In the genomic region with DNA sequence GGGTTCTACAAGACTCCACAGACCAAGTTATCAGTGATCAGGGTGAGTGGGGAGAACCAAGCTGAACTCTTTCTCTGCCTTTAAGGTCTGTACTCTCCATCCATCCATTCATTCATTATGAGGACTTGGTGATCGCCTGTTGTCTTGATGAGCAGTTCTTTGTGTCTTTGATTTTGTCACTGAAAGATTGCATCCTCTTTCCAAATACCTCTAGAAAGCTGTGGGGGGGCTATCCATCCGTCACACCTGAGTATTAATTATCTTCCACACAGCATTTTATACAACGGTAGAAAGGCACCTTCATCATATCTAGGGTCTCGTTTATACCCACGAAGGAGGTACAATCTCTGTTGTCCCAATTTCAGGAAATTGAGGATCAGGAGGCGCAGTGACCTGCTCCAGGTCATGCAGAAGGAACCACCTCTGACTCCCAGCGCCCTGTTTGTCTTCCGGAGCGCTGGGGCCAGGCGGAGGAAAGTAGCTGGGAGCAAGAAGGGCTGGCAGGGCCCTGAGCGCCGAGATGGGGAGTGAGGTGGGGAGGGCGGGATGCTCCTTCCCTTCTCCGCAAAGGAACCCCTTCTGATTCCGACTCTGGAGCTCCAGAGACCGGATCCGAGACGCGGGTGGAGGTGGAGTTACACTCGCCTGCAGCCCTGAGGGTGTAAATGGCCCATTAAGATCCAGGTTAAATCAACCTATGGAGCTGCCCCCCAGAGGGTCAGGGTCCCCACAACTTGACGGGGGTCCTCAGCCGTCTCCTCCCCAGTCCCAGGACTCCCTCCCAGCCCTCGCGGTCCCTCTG, we compare ENCODE assay signal across 7 cellular contexts. TPM values are rescaled to one million over a fixed set of nuclear protein-coding genes. Genes with fewer than 3 reads are reported as not detected.
DNase-seq lines count a peak whose midpoint lies in the region; ATAC-seq and TF ChIP-seq lines count a peak whose summit lies in the region.

No MANE protein-coding gene starts in this region.

- BruUV-seq in HCT116 (replicated peaks; lab: Mats Ljungman, UMichigan) (no TSS peak), PC-3 (replicated peaks; lab: Mats Ljungman, UMichigan) (no TSS peak)

- CTCF ChIA-PET in HCT116 (lab: Charles Lee) (interaction anchor here (1.0 to 1.4 kb wide), 2 partner anchors 38 to 465 kb away, joined by 3 to 5 read pairs; no protein-coding TSS in a partner anchor), PC-3 (lab: Charles Lee) (no interaction called here)

- H3K18ac ChIP-seq in trophoblast cell (ENCODE audit: low read length) = no peak overlapping the region

- H3K27me3 ChIP-seq in HCT116 (ENCODE audit: insufficient read depth, low read length) (no peaks in the 10 kb centered on the region), PC-3 (ENCODE audit: low read length) (no peaks in the 10 kb centered on the region), fibroblast of lung (ENCODE audit: control insufficient read depth, insufficient read depth, low read length) (no peaks in the 10 kb centered on the region), trophoblast cell (ENCODE audit: insufficient read depth, low read length) (no peaks in the 10 kb centered on the region)

- H3K9me2 ChIP-seq in HCT116 (ENCODE audit: insufficient read depth) (no peaks in the 10 kb centered on the region), PC-3 (replicated peaks; ENCODE audit: low read length) (no peaks in the 10 kb centered on the region)

- DNase-seq in HCT116 (ENCODE audit: low read depth, low spot score) (no peak), PC-3 (no peak), fibroblast of lung (ENCODE audit: low read depth in 2 of 2) (no peak), trophoblast cell (no peak), NCI-H526 treated with DMSO at 0.1 percent for 48 hours (lab: John Stamatoyannopoulos, UW) (no peak)

- WGBS in trophoblast cell (ENCODE audit: extremely low coverage, insufficient coverage, insufficient read length) = no CpG with 5 or more reads among the region's 24 CpGs

- peaks cover 8 to 37% of the 10 kb centered on the region in 2 experiments; a peak in 3 of 4 replicates for H3K4me1 ChIP-seq in HCT116 (ENCODE audit: control insufficient read depth in 1 of 2, insufficient read depth in 2 of 2, low read length in 2 of 2)
- H3K4me1 ChIP-seq in PC-3 (ENCODE audit: insufficient read depth, low read length) = peaks cover 25% of the 10 kb centered on the region
- H3K4me1 ChIP-seq in fibroblast of lung (ENCODE audit: control insufficient read depth, extremely low read depth, insufficient read depth, low read length) = no peaks in the 10 kb centered on the region
- peaks cover under 1 to 2% of the 10 kb centered on the region in 2 experiments for H3K4me1 ChIP-seq in trophoblast cell (ENCODE audit: control insufficient read depth in 1 of 2, insufficient read depth in 2 of 2, low read length in 2 of 2)

- no peak overlapping the region for H2BK5ac ChIP-seq in trophoblast cell (ENCODE audit: low read depth, low read length, poor library complexity)

- H3K4me2 ChIP-seq in HCT116 (ENCODE audit: low read length) (peak overlapping the region; percentile 94), PC-3 (ENCODE audit: low read length) (peak overlapping the region; percentile 86), fibroblast of lung (ENCODE audit: extremely low read depth, insufficient read depth, low read length) (peak overlapping the region; percentile 71), trophoblast cell (ENCODE audit: low read length) (peak overlapping the region; percentile 87)

- no peak overlapping the region for H3K4ac ChIP-seq in trophoblast cell (ENCODE audit: low read depth, low read length)

- H4K91ac ChIP-seq in trophoblast cell (ENCODE audit: low read depth, low read length) = no peak overlapping the region

- peak overlapping the region; percentile 46 for H4K8ac ChIP-seq in trophoblast cell (ENCODE audit: low read depth, low read length)

- RAD21 ChIA-PET in HCT116 (lab: Charles Lee; ENCODE audit: low non-redundant PET in 1 of 2, low total read pairs in 2 of 2, uncharacterized antibody in 2 of 2, unreplicated experiment in 2 of 2) = no interaction called here

- H2AFZ ChIP-seq in HCT116 (ENCODE audit: low read depth, low read length, poor library complexity, severe bottlenecking) = peak overlapping the region; percentile 85
- H2AFZ ChIP-seq in PC-3 (ENCODE audit: low read length) = peak overlapping the region; percentile 64
- peak overlapping the region; percentile 47 for H2AFZ ChIP-seq in fibroblast of lung (ENCODE audit: low read length)
- peak overlapping the region; percentile 72 for H2AFZ ChIP-seq in trophoblast cell (ENCODE audit: insufficient read depth, low read length, poor library complexity)

- H4K12ac ChIP-seq in trophoblast cell (ENCODE audit: low read depth, low read length) = peak overlapping the region; percentile 31

- peaks cover 4% of the 10 kb centered on the region for H3F3A ChIP-seq in PC-3 (ENCODE audit: low read length, unreplicated experiment)

- peak overlapping the region; percentile 43 to 67 for H3K4me3 ChIP-seq in HCT116 (replicated peaks in 1 of 2; ENCODE audit: low read depth in 1 of 2, low read length in 2 of 2)
- peak overlapping the region; percentile 69 for H3K4me3 ChIP-seq in PC-3 (ENCODE audit: low read length)
- peak overlapping the region; percentile 18 to 69 (median 50) for H3K4me3 ChIP-seq in fibroblast of lung (replicated peaks in 1 of 4; ENCODE audit: control extremely low read depth in 1 of 4, insufficient read depth in 1 of 4, low read depth in 3 of 4, low read length in 4 of 4)
- H3K4me3 ChIP-seq in trophoblast cell (ENCODE audit: low read depth, low read length) = peak overlapping the region; percentile 62

- ATAC-seq in GM18520 (IDR thresholded peaks at IDR 0.05; ENCODE audit: unreplicated experiment) (peak; percentile 5), HCT116 (peak; percentile 70), PC-3 (peak; percentile 27), HG03039 (IDR thresholded peaks at IDR 0.05; ENCODE audit: unreplicated experiment) (no peak)

- no peak for TF ChIP-seq POLR2A in HCT116 (IDR thresholded peaks at IDR 0.05; ENCODE audit: borderline replicate concordance, extremely low read depth, insufficient read depth, insufficient read length)

- H4K20me1 ChIP-seq in HCT116 (ENCODE audit: insufficient read depth) = no peaks in the 10 kb centered on the region
- H4K20me1 ChIP-seq in PC-3 (ENCODE audit: low read length) = no peaks in the 10 kb centered on the region
- H4K20me1 ChIP-seq in fibroblast of lung (ENCODE audit: control insufficient read depth, extremely low read depth, insufficient read depth, low read length) = no peaks in the 10 kb centered on the region

- H3K27ac ChIP-seq in HCT116 (ENCODE audit: low read depth, low read length) = no peak overlapping the region; the same call in 1 of the 2 replicates
- no peak overlapping the region for H3K27ac ChIP-seq in PC-3 (ENCODE audit: low read length)
- no peak overlapping the region for H3K27ac ChIP-seq in fibroblast of lung (ENCODE audit: insufficient read depth, low read length)
- H3K27ac ChIP-seq in trophoblast cell (ENCODE audit: low read depth, low read length) = no peak overlapping the region

- H3K9me3 ChIP-seq in HCT116 (ENCODE audit: control insufficient read depth in 1 of 2, insufficient read depth in 1 of 2, low read depth in 1 of 2, low read length in 2 of 2) (no peaks in the 10 kb centered on the region), PC-3 (ENCODE audit: low read length) (no peaks in the 10 kb centered on the region), fibroblast of lung (ENCODE audit: control insufficient read depth, insufficient read depth, low read depth, low read length) (no peaks in the 10 kb centered on the region), trophoblast cell (ENCODE audit: insufficient read depth, low read depth, low read length) (no peaks in the 10 kb centered on the region)

- no peaks in the 10 kb centered on the region for H3K36me3 ChIP-seq in HCT116 (ENCODE audit: control insufficient read depth in 1 of 2, insufficient read depth in 2 of 2, low read length in 2 of 2)
- no peaks in the 10 kb centered on the region for H3K36me3 ChIP-seq in PC-3 (ENCODE audit: low read depth, low read length)
- no peaks in the 10 kb centered on the region for H3K36me3 ChIP-seq in fibroblast of lung (ENCODE audit: control insufficient read depth, insufficient read depth, low read length)
- no peaks in the 10 kb centered on the region for H3K36me3 ChIP-seq in trophoblast cell (ENCODE audit: control insufficient read depth in 1 of 2, insufficient read depth in 2 of 2, low read length in 2 of 2)

- H3K79me2 ChIP-seq in HCT116 (ENCODE audit: insufficient read depth, low read length) (no peaks in the 10 kb centered on the region), PC-3 (ENCODE audit: low read length) (no peaks in the 10 kb centered on the region), fibroblast of lung (ENCODE audit: control insufficient read depth, insufficient read depth, low read length) (no peaks in the 10 kb centered on the region), trophoblast cell (ENCODE audit: control insufficient read depth, insufficient read depth, low read length, poor library complexity) (no peaks in the 10 kb centered on the region)

- intact Hi-C loops in HCT116 (cut with micrococcal nuclease) = no loop called here
- intact Hi-C loops in PC-3 (cut with micrococcal nuclease) = no loop called here

- no peak overlapping the region for H3K23ac ChIP-seq in trophoblast cell (ENCODE audit: low read length)

- H2BK12ac ChIP-seq in trophoblast cell (ENCODE audit: low read length) = peak overlapping the region; percentile 38

- peak overlapping the region; percentile 20; the same call in 1 of the 2 replicates for H3K9ac ChIP-seq in HCT116 (ENCODE audit: low read length)
- H3K9ac ChIP-seq in PC-3 (ENCODE audit: low read length) = no peak overlapping the region
- no peak overlapping the region for H3K9ac ChIP-seq in fibroblast of lung (ENCODE audit: insufficient read depth, low read length)
- no peak overlapping the region for H3K9ac ChIP-seq in trophoblast cell (ENCODE audit: low read length)

- no peaks in the 10 kb centered on the region for H3K79me1 ChIP-seq in trophoblast cell (ENCODE audit: low read length)

- TF ChIP-seq CTCF in HCT116 (IDR thresholded peaks at IDR 0.05 in 2 of 3, conservative IDR thresholded peaks at IDR 0.05 in 1 of 3; ENCODE audit: borderline replicate concordance in 1 of 3, insufficient read depth in 1 of 3, low read depth in 2 of 3, low read length in 2 of 3) (no peak), PC-3 (conservative IDR thresholded peaks at IDR 0.05; ENCODE audit: low read depth, low read length) (no peak), fibroblast of lung (conservative IDR thresholded peaks at IDR 0.05 in 1 of 2, IDR thresholded peaks at IDR 0.05 in 1 of 2; ENCODE audit: low read depth in 1 of 2, low read length in 2 of 2) (no peak)

- no peak overlapping the region for H2BK120ac ChIP-seq in trophoblast cell (ENCODE audit: insufficient read depth, low read length, poor library complexity)

- TF ChIP-seq RAD21 in HCT116 (IDR thresholded peaks at IDR 0.05; ENCODE audit: low read depth) = no peak

- POLR2A ChIA-PET in HCT116 (lab: Charles Lee) (interaction anchor here (0.6 kb wide), 1 partner anchor 418 kb away, joined by 3 read pairs; a partner anchor contains a TSS), PC-3 (lab: Charles Lee; ENCODE audit: unreplicated experiment) (no interaction called here)

- no peak overlapping the region for H3K14ac ChIP-seq in trophoblast cell (ENCODE audit: low read length)

- no peak overlapping the region for H2AK5ac ChIP-seq in trophoblast cell (ENCODE audit: low read length)

RNA-seq across cellular contexts. Expression of a gene that starts 0.6 kb away (rescaled TPM):
- total RNA-seq in HCT116 (2021; ENCODE audit: unreplicated experiment) = 4.7 TPM
- 1.5 and 2.1 TPM in 2 replicates for polyA plus RNA-seq in HCT116 (2012)
- 0.17 and 0.95 TPM in 2 replicates for total RNA-seq in PC-3 (2014; rRNA removed)
- 1.3 and 1.8 TPM in 2 replicates for total RNA-seq in fibroblast of lung
- polyA plus RNA-seq in fibroblast of lung = 1.8 and 2.2 TPM in 2 replicates
- 1.4 and 1.7 TPM in 2 replicates for polyA plus RNA-seq in fibroblast of lung (2012)
- polyA minus RNA-seq in fibroblast of lung (ENCODE audit: low replicate concordance) = 1.5 and 1.6 TPM in 2 replicates
- 2.5 and 2.6 TPM in 2 replicates for polyA plus RNA-seq in trophoblast cell (2013)

RNA-seq across cellular contexts. Expression of a gene that starts 52.3 kb away (rescaled TPM):
- total RNA-seq in HCT116 (2021; ENCODE audit: unreplicated experiment) (33.3 TPM), PC-3 (2014; rRNA removed) (14.6 and 17.6 TPM in 2 replicates), fibroblast of lung (18.5 and 27.4 TPM in 2 replicates)
- 24.9 and 27.6 TPM in 2 replicates for polyA plus RNA-seq in HCT116 (2012)
- 30.7 and 30.8 TPM in 2 replicates for polyA plus RNA-seq in fibroblast of lung
- polyA plus RNA-seq in fibroblast of lung (2012) = 32.6 and 34.5 TPM in 2 replicates
- polyA minus RNA-seq in fibroblast of lung (ENCODE audit: low replicate concordance) = 84.7 and 86.2 TPM in 2 replicates
- 21.8 and 25.3 TPM in 2 replicates for polyA plus RNA-seq in trophoblast cell (2013)
